Comparison of ENCODE assay signal across 2 cellular contexts in the genomic region with DNA sequence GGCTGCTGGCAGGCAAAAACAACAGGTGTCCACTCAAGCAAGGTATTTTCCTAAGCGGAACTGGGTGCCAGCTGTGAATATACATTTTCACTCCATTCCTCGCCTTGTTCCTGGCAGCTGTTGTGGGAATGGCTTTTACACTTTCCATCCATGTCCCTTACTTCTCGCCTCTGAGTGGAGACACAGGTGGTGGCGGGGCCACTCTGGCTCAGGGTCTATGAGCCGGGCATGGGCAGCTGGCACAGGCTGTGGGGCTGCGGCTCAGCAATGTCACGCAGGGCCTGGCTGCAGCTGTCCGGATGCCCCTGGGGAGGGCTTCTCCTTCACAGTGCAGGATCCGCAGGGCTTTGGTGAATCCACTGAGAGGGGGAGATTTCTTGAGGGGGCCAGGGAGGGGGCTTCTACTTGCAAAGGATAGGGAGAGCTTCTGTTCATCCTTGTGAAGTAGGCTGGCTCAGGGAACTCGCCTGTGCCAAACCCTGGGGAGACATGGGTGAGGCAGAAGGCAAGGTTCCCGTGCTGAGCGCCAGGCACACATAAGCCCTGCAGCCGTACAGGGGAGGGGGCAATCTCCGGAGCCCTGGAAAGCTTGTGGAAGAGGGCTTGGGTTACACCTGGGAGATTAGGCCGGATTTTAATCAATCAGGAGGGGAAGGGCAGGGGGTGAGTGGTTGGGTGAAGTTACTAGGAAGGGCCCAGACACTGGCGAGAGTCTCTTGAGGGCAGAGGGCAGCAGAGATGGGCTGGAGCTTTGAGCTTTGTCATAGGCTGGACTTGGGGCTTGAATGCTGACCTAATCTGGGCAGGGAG.
A peak's percentile ranks its signal among the peaks of the same experiment; 100 is the strongest.
TF ChIP-seq lines count a peak whose summit lies in the region.

No MANE protein-coding gene starts in this region.

TF ChIP-seq in HEK293, 187 proteins besides CTCF, POLR2A, EP300 and RAD21:
- TF ChIP-seq SCRT2 (tag by site-specific recombination; IDR thresholded peaks at IDR 0.05) (peak; percentile 33; the same call in 1 of the 2 replicates), ZNF221 (tag by site-specific recombination; IDR thresholded peaks at IDR 0.05; ENCODE audit: borderline replicate concordance) (no peak)

TF ChIP-seq in HepG2, 621 proteins besides CTCF, POLR2A, EP300 and RAD21:
- TF ChIP-seq POLR2AphosphoS2 (IDR thresholded peaks at IDR 0.05; ENCODE audit: low read depth, low read length) = 0 out of 2 replicates have a peak, but pooled peaks have one; percentile 47
- no peak for TF ChIP-seq ZNF292 (CRISPR knock-in tag; IDR thresholded peaks at IDR 0.05; ENCODE audit: borderline replicate concordance, low read depth)
- peak; percentile 20 for TF ChIP-seq CCAR2 (optimal IDR thresholded peaks at IDR 0.05; ENCODE audit: low read depth, low read length)
- no peak for TF ChIP-seq ZNF562 (CRISPR knock-in tag; IDR thresholded peaks at IDR 0.05; ENCODE audit: borderline replicate concordance)
- 0 out of 2 replicates have a peak, but pooled peaks have one; percentile 19 for TF ChIP-seq ZNF253 (CRISPR knock-in tag; IDR thresholded peaks at IDR 0.05; ENCODE audit: borderline replicate concordance)
- peak; percentile 52 for TF ChIP-seq POLR2G (IDR thresholded peaks at IDR 0.05; ENCODE audit: low read depth, low read length)
- no peak for TF ChIP-seq TCF7L2 (IDR thresholded peaks at IDR 0.05; ENCODE audit: low read depth, low read length)
- TF ChIP-seq RBM22 (optimal IDR thresholded peaks at IDR 0.05; ENCODE audit: low read length) = peak; percentile 75
- no peak for TF ChIP-seq ARNT2 (CRISPR knock-in tag; IDR thresholded peaks at IDR 0.05; ENCODE audit: low read depth)
- TF ChIP-seq RBM39 (IDR thresholded peaks at IDR 0.05; ENCODE audit: low read depth, low read length, poor library complexity, severe bottlenecking) = peak; percentile 80
- peak; percentile 98 for TF ChIP-seq AGO1 (IDR thresholded peaks at IDR 0.05; ENCODE audit: low read depth, low read length, poor library complexity, severe bottlenecking)
- TF ChIP-seq NRL (CRISPR knock-in tag; IDR thresholded peaks at IDR 0.05; ENCODE audit: borderline replicate concordance) = no peak
- TF ChIP-seq PAF1 (CRISPR knock-in tag; IDR thresholded peaks at IDR 0.05) = 0 out of 2 replicates have a peak, but pooled peaks have one; percentile 33
- TF ChIP-seq SOX13 (IDR thresholded peaks at IDR 0.05) = 0 out of 2 replicates have a peak, but pooled peaks have one; percentile 26
- no peak for TF ChIP-seq SOX13 (CRISPR knock-in tag; conservative IDR thresholded peaks at IDR 0.05 in 1 of 2, IDR thresholded peaks at IDR 0.05 in 1 of 2)
- TF ChIP-seq FIP1L1 (IDR thresholded peaks at IDR 0.05; ENCODE audit: borderline replicate concordance, insufficient read depth, low read depth, low read length) = peak; percentile 60; the same call in 1 of the 2 replicates
- TF ChIP-seq HNRNPL (IDR thresholded peaks at IDR 0.05; ENCODE audit: low read depth, low read length) = 0 out of 2 replicates have a peak, but pooled peaks have one; percentile 27
- peak; percentile 99 for TF ChIP-seq AGO2 (optimal IDR thresholded peaks at IDR 0.05; ENCODE audit: low read depth, low read length)
